ENCODE assay signal across 20 cellular contexts in the genomic region with DNA sequence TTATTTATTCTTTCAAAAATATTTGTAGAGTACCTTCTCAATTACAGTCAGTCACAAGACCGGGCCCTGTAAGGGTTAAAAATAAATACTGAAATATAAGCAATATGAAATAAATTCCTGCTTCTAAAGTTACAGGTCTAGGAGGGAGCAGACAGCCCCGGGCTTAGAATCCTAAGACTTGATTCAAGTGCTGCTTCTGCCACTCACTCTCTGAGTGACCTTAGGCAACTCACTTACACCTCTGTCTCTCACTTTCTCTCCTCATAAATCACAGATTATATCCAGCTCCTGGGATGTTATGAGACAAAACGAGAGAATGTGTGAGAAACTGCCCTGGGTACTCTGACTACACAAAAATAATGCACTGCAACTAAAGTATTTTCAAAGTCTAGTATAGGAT.
DNase-seq lines count a peak whose midpoint lies in the region; ATAC-seq, FAIRE-seq and TF ChIP-seq lines count a peak whose summit lies in the region.
"Had no signal": no experiment of that assay in that cellular context is flagged by ENCODE, and none has a peak within 500 bp of the region (broad histone marks: within the 10 kb centered on the region; RNA-seq: fewer than 3 reads in every experiment).

No MANE protein-coding gene starts in this region.

- H3K4me3 Mint-ChIP-seq in nephron progenitor cell = no peak overlapping the region
- H3K4me3 Mint-ChIP-seq: CD14-positive monocyte, GM23338 had no signal

- H2BK12ac ChIP-seq in trophoblast cell (ENCODE audit: low read length) = no peak overlapping the region

- no peaks in the 10 kb centered on the region for H3K9me3 Mint-ChIP-seq in nephron progenitor cell
- H3K9me3 Mint-ChIP-seq: CD14-positive monocyte, GM23338 had no signal

- H3K36me3 ChIP-seq in RWPE2 (ENCODE audit: low read depth) = no peaks in the 10 kb centered on the region
- H3K36me3 ChIP-seq in trophoblast cell (ENCODE audit: control insufficient read depth in 1 of 2, insufficient read depth in 2 of 2, low read length in 2 of 2) = no peaks in the 10 kb centered on the region

- POLR2A ChIA-PET in A549 (lab: Yijun Ruan, JAX) = interaction anchor here (0.6 to 5.2 kb wide), 3 partner anchors 24 to 204 kb away, joined by 4 to 36 read pairs (median 7); no protein-coding TSS in a partner anchor

- H3K27ac Mint-ChIP-seq in nephron progenitor cell = no peak overlapping the region
- H3K27ac Mint-ChIP-seq: GM23338 had no signal

- no peaks in the 10 kb centered on the region for H3K27me3 Mint-ChIP-seq in nephron progenitor cell (ENCODE audit: low read depth, poor library complexity)

- H3K9ac ChIP-seq in trophoblast cell (ENCODE audit: low read length) = no peak overlapping the region

- no peak overlapping the region for H3K18ac ChIP-seq in trophoblast cell (ENCODE audit: low read length)

- H3K4me3 ChIP-seq in A549 (peak overlapping the region; percentile 21; the same call in 1 of the 3 replicates), RWPE2 (ENCODE audit: severe bottlenecking) (no peak overlapping the region), trophoblast cell (ENCODE audit: low read depth, low read length) (no peak overlapping the region)
- H3K4me3 ChIP-seq: GM23338 had no signal

- no peak overlapping the region for H2BK5ac ChIP-seq in trophoblast cell (ENCODE audit: low read depth, low read length, poor library complexity)

- ATAC-seq in A549 = 0 out of 6 replicates have a peak, but pooled peaks of 1 of the 2 experiments have one; percentile 7
- no peak for ATAC-seq in RWPE2 (ENCODE audit: low read depth)
- no peak for ATAC-seq in foreskin keratinocyte
- ATAC-seq: GM23338, Panc1, Right ventricle myocardium inferior had no signal

- no peak overlapping the region for H3K14ac ChIP-seq in trophoblast cell (ENCODE audit: low read length)

- no peak for FAIRE-seq in A549 (lab: Jason Lieb, UNC)
- FAIRE-seq: GM12892 had no signal

- H3K79me2 ChIP-seq in trophoblast cell (ENCODE audit: control insufficient read depth, insufficient read depth, low read length, poor library complexity) = no peaks in the 10 kb centered on the region

- 29% methylated on average over 3 of the region's 3 CpGs for WGBS in A549 (ENCODE audit: missing lambda C conversion rate)
- no CpG with 5 or more reads among the region's 3 CpGs for WGBS in trophoblast cell (ENCODE audit: extremely low coverage, insufficient coverage, insufficient read length)

- H3K36me3 Mint-ChIP-seq in nephron progenitor cell (ENCODE audit: low read depth) = no peaks in the 10 kb centered on the region

- no peak for TF ChIP-seq EP300 in A549 (IDR thresholded peaks at IDR 0.05)

- CTCF ChIA-PET in A549 (lab: Yijun Ruan, JAX) = interaction anchor here (3.6 kb wide), 1 partner anchor 9 kb away, joined by 13 read pairs; no protein-coding TSS in a partner anchor

- no peak for TF ChIP-seq CTCF in A549 (IDR thresholded peaks at IDR 0.05)
- TF ChIP-seq CTCF in RWPE2 (IDR thresholded peaks at IDR 0.05; ENCODE audit: poor library complexity, severe bottlenecking) = no peak
- no peak for TF ChIP-seq CTCF in foreskin keratinocyte (conservative IDR thresholded peaks at IDR 0.05)
- TF ChIP-seq CTCF in nephron progenitor cell (IDR thresholded peaks at IDR 0.05) = no peak

- peaks cover 92% of the 10 kb centered on the region for H3K4me1 ChIP-seq in A549
- peaks cover 55% of the 10 kb centered on the region for H3K4me1 ChIP-seq in RWPE2 (ENCODE audit: insufficient read depth, poor library complexity, severe bottlenecking)
- H3K4me1 ChIP-seq in foreskin keratinocyte = peaks cover 27% of the 10 kb centered on the region
- peaks cover 11 to 22% of the 10 kb centered on the region in 2 experiments for H3K4me1 ChIP-seq in trophoblast cell (ENCODE audit: control insufficient read depth in 1 of 2, insufficient read depth in 2 of 2, low read length in 2 of 2)

- H2BK120ac ChIP-seq in trophoblast cell (ENCODE audit: insufficient read depth, low read length, poor library complexity) = no peak overlapping the region

- no peak overlapping the region for H4K8ac ChIP-seq in trophoblast cell (ENCODE audit: low read depth, low read length)

- no peak overlapping the region for H2AK5ac ChIP-seq in trophoblast cell (ENCODE audit: low read length)

- H3K27me3 ChIP-seq in RWPE2 (ENCODE audit: insufficient read depth, poor library complexity, severe bottlenecking) (no peaks in the 10 kb centered on the region), foreskin keratinocyte (no peaks in the 10 kb centered on the region), trophoblast cell (ENCODE audit: insufficient read depth, low read length) (no peaks in the 10 kb centered on the region)

- H3K4me2 ChIP-seq in A549 = peak overlapping the region; percentile 83
- H3K4me2 ChIP-seq in trophoblast cell (ENCODE audit: low read length) = no peak overlapping the region
- H3K4me2 ChIP-seq: GM23338 had no signal

- no peak overlapping the region for H2AFZ ChIP-seq in trophoblast cell (ENCODE audit: insufficient read depth, low read length, poor library complexity)

- H3K9me3 ChIP-seq in A549 (no peaks in the 10 kb centered on the region), RWPE2 (ENCODE audit: severe bottlenecking) (no peaks in the 10 kb centered on the region), trophoblast cell (ENCODE audit: insufficient read depth, low read depth, low read length) (no peaks in the 10 kb centered on the region)

- H4K12ac ChIP-seq in trophoblast cell (ENCODE audit: low read depth, low read length) = no peak overlapping the region

- H3K79me1 ChIP-seq in trophoblast cell (ENCODE audit: low read length) = peaks cover 29% of the 10 kb centered on the region

- no peak for TF ChIP-seq POLR2A in A549 (IDR thresholded peaks at IDR 0.05; ENCODE audit: low read length)

- peaks cover 10% of the 10 kb centered on the region for H3K4me1 Mint-ChIP-seq in nephron progenitor cell

- TF ChIP-seq RAD21 in A549 (conservative IDR thresholded peaks at IDR 0.05 in 1 of 2, IDR thresholded peaks at IDR 0.05 in 1 of 2) = no peak

- peak overlapping the region; percentile 90 to 95 for H3K27ac ChIP-seq in A549
- H3K27ac ChIP-seq in RWPE2 (ENCODE audit: poor library complexity, severe bottlenecking) = peak overlapping the region; percentile 80
- H3K27ac ChIP-seq in foreskin keratinocyte = peak overlapping the region; percentile 22
- peak overlapping the region; percentile 43 for H3K27ac ChIP-seq in trophoblast cell (ENCODE audit: low read depth, low read length)

- peak overlapping the region; percentile 9 for H4K91ac ChIP-seq in trophoblast cell (ENCODE audit: low read depth, low read length)

- H3K23ac ChIP-seq in trophoblast cell (ENCODE audit: low read length) = no peak overlapping the region

- H3K4ac ChIP-seq in trophoblast cell (ENCODE audit: low read depth, low read length) = no peak overlapping the region

- DNase-seq in A549 (ENCODE audit: low read depth in 1 of 2, low spot score in 1 of 2) = peak in 1 of 2 experiments; percentile 24
- DNase-seq in RWPE2 (ENCODE audit: low spot score) = no peak
- DNase-seq in foreskin keratinocyte = peak in 1 of 2 donors; percentile 24
- no peak for DNase-seq in trophoblast cell
- no peak for DNase-seq in nephron progenitor cell
- no peak for DNase-seq in stimulated activated CD4-positive, alpha-beta T cell treated with anti-CD3 and anti-CD28 coated beads, Interleukin-1b, Interleukin-23, amount 100 ng/mL, for 48 hours
- DNase-seq in glomerular visceral epithelial cell (ENCODE audit: extremely low spot score) = no peak
- no peak for DNase-seq in islet precursor cell
- DNase-seq: COR-L47, DMS153, NCI-H1105, NCI-H1694, NCI-H2107, NCI-H2227 treated with DMSO at 0.1 percent for 48 hours, NCI-H524 had no signal

TF ChIP-seq in A549, 52 proteins besides CTCF, POLR2A, EP300 and RAD21:
- TF ChIP-seq PHF8 (IDR thresholded peaks at IDR 0.05; ENCODE audit: borderline replicate concordance, low read depth) = no peak
- no peak for TF ChIP-seq NFE2L2 (conservative IDR thresholded peaks at IDR 0.05; ENCODE audit: low read length)
- TF ChIP-seq CBX2 (IDR thresholded peaks at IDR 0.05; ENCODE audit: borderline replicate concordance, low read depth) = no peak
- TF ChIP-seq CHD4 (IDR thresholded peaks at IDR 0.05; ENCODE audit: borderline replicate concordance) = no peak
- no peak for TF ChIP-seq HOXA7 (CRISPR knock-in tag; IDR thresholded peaks at IDR 0.05)
- TF ChIP-seq, protein P1, sequence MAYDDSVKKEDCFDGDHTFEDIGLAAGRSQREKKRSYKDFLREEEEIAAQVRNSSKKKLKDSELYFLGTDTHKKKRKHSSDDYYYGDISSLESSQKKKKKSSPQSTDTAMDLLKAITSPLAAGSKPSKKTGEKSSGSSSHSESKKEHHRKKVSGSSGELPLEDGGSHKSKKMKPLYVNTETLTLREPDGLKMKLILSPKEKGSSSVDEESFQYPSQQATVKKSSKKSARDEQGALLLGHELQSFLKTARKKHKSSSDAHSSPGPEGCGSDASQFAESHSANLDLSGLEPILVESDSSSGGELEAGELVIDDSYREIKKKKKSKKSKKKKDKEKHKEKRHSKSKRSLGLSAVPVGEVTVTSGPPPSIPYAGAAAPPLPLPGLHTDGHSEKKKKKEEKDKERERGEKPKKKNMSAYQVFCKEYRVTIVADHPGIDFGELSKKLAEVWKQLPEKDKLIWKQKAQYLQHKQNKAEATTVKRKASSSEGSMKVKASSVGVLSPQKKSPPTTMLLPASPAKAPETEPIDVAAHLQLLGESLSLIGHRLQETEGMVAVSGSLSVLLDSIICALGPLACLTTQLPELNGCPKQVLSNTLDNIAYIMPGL (CRISPR knock-in tag; IDR thresholded peaks at IDR 0.05; ENCODE audit: borderline replicate concordance) = no peak
- TF ChIP-seq RARB (CRISPR knock-in tag; IDR thresholded peaks at IDR 0.05) = no peak

Comparison
In these comparisons a context has a peak if more than half of its experiments do, and no peak if none do; other contexts are left out.
1. H3K27ac ChIP-seq: peak in every context shown above with its lines; median percentile 92 in A549; 80 in RWPE2; 43 in trophoblast cell; 22 in foreskin keratinocyte.